In the genomic region with DNA sequence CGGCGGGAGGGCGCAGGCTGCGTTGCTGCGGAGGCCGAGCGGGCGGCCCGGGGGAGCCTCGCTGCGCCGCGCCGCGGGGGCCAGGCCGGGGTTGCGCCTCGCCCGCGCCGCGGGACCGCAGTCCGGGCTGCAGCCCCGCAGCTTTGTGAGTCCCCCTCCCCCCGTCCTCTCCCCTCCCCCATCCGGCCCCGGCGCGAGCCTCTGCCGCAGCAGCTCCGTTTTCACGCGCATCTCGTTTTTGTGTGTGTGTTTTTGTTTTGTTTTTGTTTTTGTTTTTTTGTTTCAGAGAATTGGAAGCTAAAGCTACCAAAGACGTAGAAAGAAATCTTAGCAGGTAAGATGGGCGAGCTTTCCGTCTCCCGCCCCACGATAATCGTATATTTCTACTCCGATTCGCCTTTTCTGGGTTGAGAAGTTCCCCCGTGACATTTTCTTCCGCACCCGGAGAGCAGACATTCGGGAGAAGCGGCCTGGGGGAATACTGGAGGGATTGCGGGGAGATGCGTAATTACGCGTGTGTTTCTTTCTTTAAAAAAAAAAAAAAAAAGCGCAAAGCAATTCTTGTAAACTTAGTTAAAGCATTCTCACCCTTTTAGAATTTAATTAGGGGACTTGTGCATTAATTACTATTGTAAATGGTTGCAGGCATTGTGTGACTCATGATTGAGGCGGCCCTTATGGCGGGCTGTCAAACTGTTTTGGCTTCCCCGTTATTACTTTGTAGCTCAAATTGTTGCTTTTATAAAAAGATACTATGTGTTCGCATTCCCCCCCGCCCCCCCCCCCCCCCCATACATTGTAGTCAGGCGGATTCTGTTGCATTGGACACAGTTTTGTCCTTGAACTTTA, we compare ENCODE assay signal across 1 cellular context.
TF ChIP-seq lines count a peak whose summit lies in the region.

No MANE protein-coding gene starts in this region.

TF ChIP-seq in HepG2, 621 proteins besides CTCF, POLR2A, EP300 and RAD21 (continued from another document and continues in another):
- TF ChIP-seq SIN3A (IDR thresholded peaks at IDR 0.05; ENCODE audit: borderline replicate concordance, low read depth, low read length) (peak; percentile 24; the same call in 1 of the 2 replicates), ZNF136 (CRISPR knock-in tag; IDR thresholded peaks at IDR 0.05; ENCODE audit: low read depth) (0 out of 2 replicates have a peak, but pooled peaks have one; percentile 27), PHB2 (IDR thresholded peaks at IDR 0.05; ENCODE audit: partially characterized antibody) (no peak), CCDC6 (CRISPR knock-in tag; IDR thresholded peaks at IDR 0.05) (0 out of 2 replicates have a peak, but pooled peaks have one; percentile 5), ZBTB1 (CRISPR knock-in tag; IDR thresholded peaks at IDR 0.05; ENCODE audit: borderline replicate concordance) (no peak), KLF12 (CRISPR knock-in tag; IDR thresholded peaks at IDR 0.05; ENCODE audit: borderline replicate concordance) (no peak), KMT2B (CRISPR knock-in tag; IDR thresholded peaks at IDR 0.05) (0 out of 2 replicates have a peak, but pooled peaks have one; percentile 10), HDAC6 (IDR thresholded peaks at IDR 0.05; ENCODE audit: low read depth, low read length) (0 out of 2 replicates have a peak, but pooled peaks have one; percentile 53), ZNF337 (CRISPR knock-in tag; IDR thresholded peaks at IDR 0.05; ENCODE audit: borderline replicate concordance, low read depth) (no peak), SAP130 (CRISPR knock-in tag; IDR thresholded peaks at IDR 0.05; ENCODE audit: low read depth) (no peak; the same call in 1 of the 2 replicates), NCOR1 (IDR thresholded peaks at IDR 0.05; ENCODE audit: borderline replicate concordance, low read length) (0 out of 2 replicates have a peak, but pooled peaks have one; percentile 3), AGO2 (optimal IDR thresholded peaks at IDR 0.05; ENCODE audit: low read depth, low read length) (no peak), ZNF674 (CRISPR knock-in tag; IDR thresholded peaks at IDR 0.05; ENCODE audit: low read depth) (no peak), RARA (CRISPR knock-in tag; IDR thresholded peaks at IDR 0.05) (no peak), HNRNPUL1 (IDR thresholded peaks at IDR 0.05; ENCODE audit: low read depth, low read length) (no peak), PRPF4 (IDR thresholded peaks at IDR 0.05; ENCODE audit: low read depth, low read length, poor library complexity, severe bottlenecking) (peak; percentile 92)
- TF ChIP-seq, protein P1, sequence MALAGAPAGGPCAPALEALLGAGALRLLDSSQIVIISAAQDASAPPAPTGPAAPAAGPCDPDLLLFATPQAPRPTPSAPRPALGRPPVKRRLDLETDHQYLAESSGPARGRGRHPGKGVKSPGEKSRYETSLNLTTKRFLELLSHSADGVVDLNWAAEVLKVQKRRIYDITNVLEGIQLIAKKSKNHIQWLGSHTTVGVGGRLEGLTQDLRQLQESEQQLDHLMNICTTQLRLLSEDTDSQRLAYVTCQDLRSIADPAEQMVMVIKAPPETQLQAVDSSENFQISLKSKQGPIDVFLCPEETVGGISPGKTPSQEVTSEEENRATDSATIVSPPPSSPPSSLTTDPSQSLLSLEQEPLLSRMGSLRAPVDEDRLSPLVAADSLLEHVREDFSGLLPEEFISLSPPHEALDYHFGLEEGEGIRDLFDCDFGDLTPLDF (CRISPR knock-in tag; IDR thresholded peaks at IDR 0.05), result no peak
- TF ChIP-seq, protein P2, sequence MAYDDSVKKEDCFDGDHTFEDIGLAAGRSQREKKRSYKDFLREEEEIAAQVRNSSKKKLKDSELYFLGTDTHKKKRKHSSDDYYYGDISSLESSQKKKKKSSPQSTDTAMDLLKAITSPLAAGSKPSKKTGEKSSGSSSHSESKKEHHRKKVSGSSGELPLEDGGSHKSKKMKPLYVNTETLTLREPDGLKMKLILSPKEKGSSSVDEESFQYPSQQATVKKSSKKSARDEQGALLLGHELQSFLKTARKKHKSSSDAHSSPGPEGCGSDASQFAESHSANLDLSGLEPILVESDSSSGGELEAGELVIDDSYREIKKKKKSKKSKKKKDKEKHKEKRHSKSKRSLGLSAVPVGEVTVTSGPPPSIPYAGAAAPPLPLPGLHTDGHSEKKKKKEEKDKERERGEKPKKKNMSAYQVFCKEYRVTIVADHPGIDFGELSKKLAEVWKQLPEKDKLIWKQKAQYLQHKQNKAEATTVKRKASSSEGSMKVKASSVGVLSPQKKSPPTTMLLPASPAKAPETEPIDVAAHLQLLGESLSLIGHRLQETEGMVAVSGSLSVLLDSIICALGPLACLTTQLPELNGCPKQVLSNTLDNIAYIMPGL (CRISPR knock-in tag; IDR thresholded peaks at IDR 0.05; ENCODE audit: borderline replicate concordance in 1 of 2, low read depth in 1 of 2), result peak in 1 of 2 experiments; percentile 6; a peak in 1 of 4 replicates
- TF ChIP-seq, protein P3, sequence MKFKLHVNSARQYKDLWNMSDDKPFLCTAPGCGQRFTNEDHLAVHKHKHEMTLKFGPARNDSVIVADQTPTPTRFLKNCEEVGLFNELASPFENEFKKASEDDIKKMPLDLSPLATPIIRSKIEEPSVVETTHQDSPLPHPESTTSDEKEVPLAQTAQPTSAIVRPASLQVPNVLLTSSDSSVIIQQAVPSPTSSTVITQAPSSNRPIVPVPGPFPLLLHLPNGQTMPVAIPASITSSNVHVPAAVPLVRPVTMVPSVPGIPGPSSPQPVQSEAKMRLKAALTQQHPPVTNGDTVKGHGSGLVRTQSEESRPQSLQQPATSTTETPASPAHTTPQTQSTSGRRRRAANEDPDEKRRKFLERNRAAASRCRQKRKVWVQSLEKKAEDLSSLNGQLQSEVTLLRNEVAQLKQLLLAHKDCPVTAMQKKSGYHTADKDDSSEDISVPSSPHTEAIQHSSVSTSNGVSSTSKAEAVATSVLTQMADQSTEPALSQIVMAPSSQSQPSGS (CRISPR knock-in tag; IDR thresholded peaks at IDR 0.05), result no peak
- TF ChIP-seq, protein P4, sequence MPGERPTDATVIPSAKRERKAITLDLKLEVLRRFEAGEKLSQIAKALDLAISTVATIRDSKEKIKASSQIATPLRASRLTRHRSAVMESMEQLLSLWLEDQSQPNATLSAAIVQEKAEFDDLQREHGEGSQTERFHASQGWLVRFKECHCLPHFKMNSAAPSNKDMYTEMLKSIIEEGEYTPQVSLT (CRISPR knock-in tag; IDR thresholded peaks at IDR 0.05; ENCODE audit: borderline replicate concordance, low read depth), result no peak
- TF ChIP-seq, protein P5, sequence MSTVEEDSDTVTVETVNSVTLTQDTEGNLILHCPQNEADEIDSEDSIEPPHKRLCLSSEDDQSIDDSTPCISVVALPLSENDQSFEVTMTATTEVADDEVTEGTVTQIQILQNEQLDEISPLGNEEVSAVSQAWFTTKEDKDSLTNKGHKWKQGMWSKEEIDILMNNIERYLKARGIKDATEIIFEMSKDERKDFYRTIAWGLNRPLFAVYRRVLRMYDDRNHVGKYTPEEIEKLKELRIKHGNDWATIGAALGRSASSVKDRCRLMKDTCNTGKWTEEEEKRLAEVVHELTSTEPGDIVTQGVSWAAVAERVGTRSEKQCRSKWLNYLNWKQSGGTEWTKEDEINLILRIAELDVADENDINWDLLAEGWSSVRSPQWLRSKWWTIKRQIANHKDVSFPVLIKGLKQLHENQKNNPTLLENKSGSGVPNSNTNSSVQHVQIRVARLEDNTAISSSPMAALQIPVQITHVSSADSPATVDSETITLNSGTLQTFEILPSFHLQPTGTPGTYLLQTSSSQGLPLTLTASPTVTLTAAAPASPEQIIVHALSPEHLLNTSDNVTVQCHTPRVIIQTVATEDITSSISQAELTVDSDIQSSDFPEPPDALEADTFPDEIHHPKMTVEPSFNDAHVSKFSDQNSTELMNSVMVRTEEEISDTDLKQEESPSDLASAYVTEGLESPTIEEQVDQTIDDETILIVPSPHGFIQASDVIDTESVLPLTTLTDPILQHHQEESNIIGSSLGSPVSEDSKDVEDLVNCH (CRISPR knock-in tag; IDR thresholded peaks at IDR 0.05), result no peak
- TF ChIP-seq, protein P6, sequence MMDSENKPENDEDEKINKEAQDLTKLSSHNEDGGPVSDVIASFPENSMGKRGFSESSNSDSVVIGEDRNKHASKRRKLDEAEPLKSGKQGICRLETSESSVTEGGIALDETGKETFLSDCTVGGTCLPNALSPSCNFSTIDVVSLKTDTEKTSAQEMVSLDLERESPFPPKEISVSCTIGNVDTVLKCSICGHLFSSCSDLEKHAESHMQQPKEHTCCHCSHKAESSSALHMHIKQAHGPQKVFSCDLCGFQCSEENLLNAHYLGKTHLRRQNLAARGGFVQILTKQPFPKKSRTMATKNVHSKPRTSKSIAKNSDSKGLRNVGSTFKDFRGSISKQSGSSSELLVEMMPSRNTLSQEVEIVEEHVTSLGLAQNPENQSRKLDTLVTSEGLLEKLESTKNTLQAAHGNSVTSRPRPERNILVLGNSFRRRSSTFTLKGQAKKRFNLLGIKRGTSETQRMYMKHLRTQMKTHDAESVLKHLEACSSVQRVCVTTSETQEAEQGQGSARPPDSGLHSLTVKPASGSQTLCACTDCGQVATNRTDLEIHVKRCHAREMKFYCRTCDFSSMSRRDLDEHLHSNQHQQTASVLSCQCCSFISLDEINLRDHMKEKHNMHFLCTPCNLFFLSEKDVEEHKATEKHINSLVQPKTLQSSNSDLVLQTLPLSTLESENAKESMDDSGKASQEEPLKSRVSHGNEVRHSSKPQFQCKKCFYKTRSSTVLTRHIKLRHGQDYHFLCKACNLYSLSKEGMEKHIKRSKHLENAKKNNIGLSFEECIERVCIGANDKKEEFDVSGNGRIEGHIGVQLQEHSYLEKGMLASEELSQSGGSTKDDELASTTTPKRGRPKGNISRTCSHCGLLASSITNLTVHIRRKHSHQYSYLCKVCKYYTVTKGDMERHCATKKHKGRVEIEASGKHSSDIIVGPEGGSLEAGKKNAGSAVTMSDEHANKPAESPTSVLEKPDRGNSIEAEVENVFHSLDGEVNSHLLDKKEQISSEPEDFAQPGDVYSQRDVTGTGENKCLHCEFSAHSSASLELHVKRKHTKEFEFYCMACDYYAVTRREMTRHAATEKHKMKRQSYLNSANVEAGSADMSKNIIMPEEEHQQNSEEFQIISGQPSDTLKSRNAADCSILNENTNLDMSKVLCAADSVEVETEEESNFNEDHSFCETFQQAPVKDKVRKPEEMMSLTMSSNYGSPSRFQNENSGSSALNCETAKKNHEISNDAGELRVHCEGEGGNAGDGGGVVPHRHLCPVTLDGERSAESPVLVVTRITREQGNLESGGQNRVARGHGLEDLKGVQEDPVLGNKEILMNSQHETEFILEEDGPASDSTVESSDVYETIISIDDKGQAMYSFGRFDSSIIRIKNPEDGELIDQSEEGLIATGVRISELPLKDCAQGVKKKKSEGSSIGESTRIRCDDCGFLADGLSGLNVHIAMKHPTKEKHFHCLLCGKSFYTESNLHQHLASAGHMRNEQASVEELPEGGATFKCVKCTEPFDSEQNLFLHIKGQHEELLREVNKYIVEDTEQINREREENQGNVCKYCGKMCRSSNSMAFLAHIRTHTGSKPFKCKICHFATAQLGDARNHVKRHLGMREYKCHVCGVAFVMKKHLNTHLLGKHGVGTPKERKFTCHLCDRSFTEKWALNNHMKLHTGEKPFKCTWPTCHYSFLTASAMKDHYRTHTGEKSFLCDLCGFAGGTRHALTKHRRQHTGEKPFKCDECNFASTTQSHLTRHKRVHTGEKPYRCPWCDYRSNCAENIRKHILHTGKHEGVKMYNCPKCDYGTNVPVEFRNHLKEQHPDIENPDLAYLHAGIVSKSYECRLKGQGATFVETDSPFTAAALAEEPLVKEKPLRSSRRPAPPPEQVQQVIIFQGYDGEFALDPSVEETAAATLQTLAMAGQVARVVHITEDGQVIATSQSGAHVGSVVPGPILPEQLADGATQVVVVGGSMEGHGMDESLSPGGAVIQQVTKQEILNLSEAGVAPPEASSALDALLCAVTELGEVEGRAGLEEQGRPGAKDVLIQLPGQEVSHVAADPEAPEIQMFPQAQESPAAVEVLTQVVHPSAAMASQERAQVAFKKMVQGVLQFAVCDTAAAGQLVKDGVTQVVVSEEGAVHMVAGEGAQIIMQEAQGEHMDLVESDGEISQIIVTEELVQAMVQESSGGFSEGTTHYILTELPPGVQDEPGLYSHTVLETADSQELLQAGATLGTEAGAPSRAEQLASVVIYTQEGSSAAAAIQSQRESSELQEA (CRISPR knock-in tag; IDR thresholded peaks at IDR 0.05; ENCODE audit: not compliant biosample characterization), result no peak
- TF ChIP-seq, protein P7, sequence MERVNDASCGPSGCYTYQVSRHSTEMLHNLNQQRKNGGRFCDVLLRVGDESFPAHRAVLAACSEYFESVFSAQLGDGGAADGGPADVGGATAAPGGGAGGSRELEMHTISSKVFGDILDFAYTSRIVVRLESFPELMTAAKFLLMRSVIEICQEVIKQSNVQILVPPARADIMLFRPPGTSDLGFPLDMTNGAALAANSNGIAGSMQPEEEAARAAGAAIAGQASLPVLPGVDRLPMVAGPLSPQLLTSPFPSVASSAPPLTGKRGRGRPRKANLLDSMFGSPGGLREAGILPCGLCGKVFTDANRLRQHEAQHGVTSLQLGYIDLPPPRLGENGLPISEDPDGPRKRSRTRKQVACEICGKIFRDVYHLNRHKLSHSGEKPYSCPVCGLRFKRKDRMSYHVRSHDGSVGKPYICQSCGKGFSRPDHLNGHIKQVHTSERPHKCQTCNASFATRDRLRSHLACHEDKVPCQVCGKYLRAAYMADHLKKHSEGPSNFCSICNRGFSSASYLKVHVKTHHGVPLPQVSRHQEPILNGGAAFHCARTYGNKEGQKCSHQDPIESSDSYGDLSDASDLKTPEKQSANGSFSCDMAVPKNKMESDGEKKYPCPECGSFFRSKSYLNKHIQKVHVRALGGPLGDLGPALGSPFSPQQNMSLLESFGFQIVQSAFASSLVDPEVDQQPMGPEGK (CRISPR knock-in tag; IDR thresholded peaks at IDR 0.05), result 0 out of 2 replicates have a peak, but pooled peaks have one; percentile 47
- TF ChIP-seq, protein P8, sequence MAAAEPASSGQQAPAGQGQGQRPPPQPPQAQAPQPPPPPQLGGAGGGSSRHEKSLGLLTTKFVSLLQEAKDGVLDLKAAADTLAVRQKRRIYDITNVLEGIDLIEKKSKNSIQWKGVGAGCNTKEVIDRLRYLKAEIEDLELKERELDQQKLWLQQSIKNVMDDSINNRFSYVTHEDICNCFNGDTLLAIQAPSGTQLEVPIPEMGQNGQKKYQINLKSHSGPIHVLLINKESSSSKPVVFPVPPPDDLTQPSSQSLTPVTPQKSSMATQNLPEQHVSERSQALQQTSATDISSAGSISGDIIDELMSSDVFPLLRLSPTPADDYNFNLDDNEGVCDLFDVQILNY (CRISPR knock-in tag; conservative IDR thresholded peaks at IDR 0.05), result no peak
- TF ChIP-seq, protein P9, sequence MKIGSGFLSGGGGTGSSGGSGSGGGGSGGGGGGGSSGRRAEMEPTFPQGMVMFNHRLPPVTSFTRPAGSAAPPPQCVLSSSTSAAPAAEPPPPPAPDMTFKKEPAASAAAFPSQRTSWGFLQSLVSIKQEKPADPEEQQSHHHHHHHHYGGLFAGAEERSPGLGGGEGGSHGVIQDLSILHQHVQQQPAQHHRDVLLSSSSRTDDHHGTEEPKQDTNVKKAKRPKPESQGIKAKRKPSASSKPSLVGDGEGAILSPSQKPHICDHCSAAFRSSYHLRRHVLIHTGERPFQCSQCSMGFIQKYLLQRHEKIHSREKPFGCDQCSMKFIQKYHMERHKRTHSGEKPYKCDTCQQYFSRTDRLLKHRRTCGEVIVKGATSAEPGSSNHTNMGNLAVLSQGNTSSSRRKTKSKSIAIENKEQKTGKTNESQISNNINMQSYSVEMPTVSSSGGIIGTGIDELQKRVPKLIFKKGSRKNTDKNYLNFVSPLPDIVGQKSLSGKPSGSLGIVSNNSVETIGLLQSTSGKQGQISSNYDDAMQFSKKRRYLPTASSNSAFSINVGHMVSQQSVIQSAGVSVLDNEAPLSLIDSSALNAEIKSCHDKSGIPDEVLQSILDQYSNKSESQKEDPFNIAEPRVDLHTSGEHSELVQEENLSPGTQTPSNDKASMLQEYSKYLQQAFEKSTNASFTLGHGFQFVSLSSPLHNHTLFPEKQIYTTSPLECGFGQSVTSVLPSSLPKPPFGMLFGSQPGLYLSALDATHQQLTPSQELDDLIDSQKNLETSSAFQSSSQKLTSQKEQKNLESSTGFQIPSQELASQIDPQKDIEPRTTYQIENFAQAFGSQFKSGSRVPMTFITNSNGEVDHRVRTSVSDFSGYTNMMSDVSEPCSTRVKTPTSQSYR (CRISPR knock-in tag; IDR thresholded peaks at IDR 0.05; ENCODE audit: borderline replicate concordance), result 0 out of 2 replicates have a peak, but pooled peaks have one; percentile 78
